ENCODE assay signal across 9 cellular contexts in genomic region chr14:24665440-24665991, GRCh38. TPM values are rescaled to one million over a fixed set of nuclear protein-coding genes. Genes with fewer than 3 reads are reported as not detected.
DNase-seq lines count a peak whose midpoint lies in the region; ATAC-seq and TF ChIP-seq lines count a peak whose summit lies in the region.
"Had no signal": no experiment of that assay in that cellular context is flagged by ENCODE, and none has a peak within 500 bp of the region (broad histone marks: within the 10 kb centered on the region; RNA-seq: fewer than 3 reads in every experiment).

No MANE protein-coding gene starts in this region.

- no peak overlapping the region for H3K27ac ChIP-seq in naive thymus-derived CD4-positive, alpha-beta T cell (ENCODE audit: low read depth, low read length)

- ATAC-seq in GM18907 (IDR thresholded peaks at IDR 0.05; ENCODE audit: unreplicated experiment): peak; percentile 97
- peak; percentile 93 for ATAC-seq in HG02610 (IDR thresholded peaks at IDR 0.05; ENCODE audit: unreplicated experiment)
- ATAC-seq in naive thymus-derived CD4-positive, alpha-beta T cell: peak; percentile 72

- peaks cover 0 to 8% (median 5%) of the 10 kb centered on the region in 5 donors for H3K27me3 Mint-ChIP-seq in naive thymus-derived CD4-positive, alpha-beta T cell
- no peaks in the 10 kb centered on the region for H3K27me3 Mint-ChIP-seq in mesothelial cell of epicardium (ENCODE audit: low read depth)

- H3K27me3 ChIP-seq in naive thymus-derived CD4-positive, alpha-beta T cell (ENCODE audit: control insufficient read depth in 2 of 2, insufficient read depth in 2 of 2, low read length in 2 of 2): no peaks in the 10 kb centered on the region

- intact Hi-C loops in naive thymus-derived CD4-positive, alpha-beta T cell (cut with micrococcal nuclease): loop anchor here in 1 of 2 donors (1.0 kb wide), 2 partner anchors 8 to 31 kb away; partner anchors contain the start of gene GZMB

- no peaks in the 10 kb centered on the region for H3K36me3 ChIP-seq in naive thymus-derived CD4-positive, alpha-beta T cell (ENCODE audit: control insufficient read depth in 2 of 3, insufficient read depth in 3 of 3, low read length in 3 of 3)

- TF ChIP-seq CTCF in NB4 (IDR thresholded peaks at IDR 0.05; ENCODE audit: low read depth, low read length) (no peak), mesothelial cell of epicardium (IDR thresholded peaks at IDR 0.05; ENCODE audit: unreplicated experiment) (no peak)

- CTCF ChIA-PET in naive thymus-derived CD4-positive, alpha-beta T cell (lab: Charles Lee): no interaction called here

- no peak for TF ChIP-seq POLR2A in NB4 (IDR thresholded peaks at IDR 0.05; ENCODE audit: extremely low read depth, insufficient read length)

- peaks cover 0 to 8% (median 0%) of the 10 kb centered on the region in 11 donors for H3K9me3 Mint-ChIP-seq in naive thymus-derived CD4-positive, alpha-beta T cell
- H3K9me3 Mint-ChIP-seq in mesothelial cell of epicardium: peaks cover 59% of the 10 kb centered on the region

- H3K9me3 ChIP-seq in naive thymus-derived CD4-positive, alpha-beta T cell (ENCODE audit: control insufficient read depth in 2 of 3, low read length in 3 of 3): no peaks in the 10 kb centered on the region

- peaks cover 9 to 89% (median 12%) of the 10 kb centered on the region in 7 donors for H3K4me1 Mint-ChIP-seq in naive thymus-derived CD4-positive, alpha-beta T cell
- H3K4me1 Mint-ChIP-seq in mesothelial cell of epicardium: no peaks in the 10 kb centered on the region

- no peak overlapping the region for H3K4me3 ChIP-seq in NB4 (ENCODE audit: low read depth, low read length)
- peak overlapping the region; percentile 26 for H3K4me3 ChIP-seq in naive thymus-derived CD4-positive, alpha-beta T cell (ENCODE audit: low read length)

- peaks cover 0 to 26% (median 0%) of the 10 kb centered on the region in 5 donors for H3K36me3 Mint-ChIP-seq in naive thymus-derived CD4-positive, alpha-beta T cell
- no peaks in the 10 kb centered on the region for H3K36me3 Mint-ChIP-seq in mesothelial cell of epicardium

- H3K4me1 ChIP-seq in naive thymus-derived CD4-positive, alpha-beta T cell (ENCODE audit: control insufficient read depth in 2 of 2, insufficient read depth in 2 of 2, low read length in 2 of 2): peaks cover 10 to 33% of the 10 kb centered on the region in 2 donors

- H3K4me3 Mint-ChIP-seq in naive thymus-derived CD4-positive, alpha-beta T cell: peak overlapping the region in 6 of 10 donors; percentile 7 to 87 (median 38)
- no peak overlapping the region for H3K4me3 Mint-ChIP-seq in mesothelial cell of epicardium

- DNase-seq in NB4 (ENCODE audit: low read depth) (peak; percentile 93), NCI-H2171 (lab: John Stamatoyannopoulos, UW) (no peak), mesothelial cell of epicardium (ENCODE audit: low spot score in 2 of 2, unreplicated experiment in 2 of 2) (no peak), iPS-NIHi7 (ENCODE audit: extremely low spot score) (no peak), D341Med (ENCODE audit: low spot score) (no peak)
- DNase-seq in naive thymus-derived CD4-positive, alpha-beta T cell: peak in 1 of 9 donors; percentile 50

- peak overlapping the region in 3 of 9 donors; percentile 48 to 94 (median 51) for H3K27ac Mint-ChIP-seq in naive thymus-derived CD4-positive, alpha-beta T cell
- no peak overlapping the region for H3K27ac Mint-ChIP-seq in mesothelial cell of epicardium

- POLR2A ChIA-PET in naive thymus-derived CD4-positive, alpha-beta T cell (lab: Charles Lee): interaction anchor here (0.9 kb wide), 1 partner anchor 229 kb away, joined by 3 read pairs; no protein-coding TSS in a partner anchor

RNA-seq across cellular contexts. Expression of gene GZMB, which starts 31.5 kb away (rescaled TPM):
- total RNA-seq in naive thymus-derived CD4-positive, alpha-beta T cell: 100 to 1,000 TPM in 1 of 5 experiments, 10 to 100 TPM in 2, 1 to 10 TPM in 1, under 1 TPM in 1; 1.00 to 692 (median 20.3) TPM
- 1 to 10 TPM; 1.8 to 3.0 TPM for polyA plus RNA-seq in naive thymus-derived CD4-positive, alpha-beta T cell
- not detected in 3 replicates for total RNA-seq in mesothelial cell of epicardium
- total RNA-seq: pulmonary artery endothelial cell had no signal

RNA-seq across cellular contexts. Expression of gene GZMH, which starts 56.0 kb away (rescaled TPM):
- 10 to 100 TPM in 1 of 5 experiments, 1 to 10 TPM in 3, under 1 TPM in 1; 0.70 to 67.6 (median 5.9) TPM for total RNA-seq in naive thymus-derived CD4-positive, alpha-beta T cell
- polyA plus RNA-seq in naive thymus-derived CD4-positive, alpha-beta T cell: 1 to 10 TPM in 1 of 2 donors, under 1 TPM in 1; 0.83 to 1.6 TPM
- not detected in 3 replicates for total RNA-seq in mesothelial cell of epicardium
- total RNA-seq: pulmonary artery endothelial cell had no signal
